ENCODE assay signal across 11 cellular contexts in the genomic region with DNA sequence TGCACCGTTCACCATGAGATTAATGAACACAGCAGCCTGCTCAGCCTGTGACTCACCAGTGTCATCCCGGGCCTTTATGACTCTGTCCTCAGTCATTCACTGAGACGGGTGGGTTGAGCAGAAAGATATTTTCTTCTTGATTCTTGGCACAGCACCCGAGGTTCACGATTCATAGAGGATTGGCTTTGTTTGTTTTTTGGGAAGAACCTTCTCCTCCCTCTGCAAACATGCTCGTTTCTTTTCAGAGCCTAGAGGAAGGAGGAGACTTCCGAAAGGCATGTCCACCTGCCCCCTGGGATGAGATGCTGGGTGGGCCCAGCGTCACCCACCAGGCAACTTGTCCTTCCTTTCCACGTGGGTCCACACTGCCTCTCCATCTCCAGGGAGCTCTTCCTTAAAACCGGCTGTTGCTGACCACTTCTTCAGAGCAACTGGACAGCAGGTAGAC.
A peak's percentile ranks its signal among the peaks of the same experiment; 100 is the strongest.
DNase-seq lines count a peak whose midpoint lies in the region; ATAC-seq and TF ChIP-seq lines count a peak whose summit lies in the region.
"Had no signal": no experiment of that assay in that cellular context is flagged by ENCODE, and none has a peak within 500 bp of the region (broad histone marks: within the 10 kb centered on the region; RNA-seq: fewer than 3 reads in every experiment).

No MANE protein-coding gene starts in this region.

- DNase-seq in COLO829 (ENCODE audit: low spot score), result peak; percentile 83
- peak; percentile 96 for DNase-seq in RWPE1 (ENCODE audit: low spot score)
- DNase-seq in fibroblast of mammary gland (ENCODE audit: low read depth), result peak; percentile 93
- DNase-seq in ovary, result peak in 1 of 5 donors; percentile 48
- no peak for DNase-seq in activated effector memory CD4-positive, alpha-beta T cell treated with anti-CD3 and anti-CD28 coated beads, Interleukin-2, amount 50 U/mL, for 16 hours
- DNase-seq: effector memory CD8-positive, alpha-beta T cell; GDM1; NCI-H2029 treated with DMSO at 0.1 percent for 48 hours had no signal

- H3K27me3 ChIP-seq in ovary, result no peaks in the 10 kb centered on the region

- intact Hi-C loops in ovary (cut with DNase I), result no loop called here

- POLR2A ChIA-PET in RWPE1 (lab: Yijun Ruan, JAX; ENCODE audit: low non-redundant PET), result no interaction called here

- no peak for TF ChIP-seq POLR2A in ovary (IDR thresholded peaks at IDR 0.05)

- peaks cover 42% of the 10 kb centered on the region for H3K4me1 ChIP-seq in ovary (ENCODE audit: insufficient read depth)

- no peak for ATAC-seq in HG03108 (IDR thresholded peaks at IDR 0.05; ENCODE audit: unreplicated experiment)
- ATAC-seq in GM21526 (IDR thresholded peaks at IDR 0.05; ENCODE audit: low FRiP score, unreplicated experiment), result no peak
- no peak for ATAC-seq in HG03196 (IDR thresholded peaks at IDR 0.05; ENCODE audit: unreplicated experiment)
- ATAC-seq: effector memory CD8-positive, alpha-beta T cell had no signal

- peak overlapping the region; percentile 95 for H3K27ac ChIP-seq in RWPE1
- peak overlapping the region; percentile 36 to 39 for H3K27ac ChIP-seq in ovary

- 10 to 16% (median 13%) methylated on average over 10 of the region's 10 CpGs for WGBS in ovary, 3 donors

- H3K4me3 ChIP-seq in fibroblast of mammary gland (ENCODE audit: control insufficient read depth, low read depth, low read length), result peak overlapping the region; percentile 10
- no peak overlapping the region for H3K4me3 ChIP-seq in ovary

- TF ChIP-seq CTCF in RWPE1 (conservative IDR thresholded peaks at IDR 0.05; ENCODE audit: low read depth), result no peak
- TF ChIP-seq CTCF in fibroblast of mammary gland (conservative IDR thresholded peaks at IDR 0.05; ENCODE audit: control insufficient read depth, insufficient read depth, low read depth, low read length), result no peak
- no peak for TF ChIP-seq CTCF in ovary (IDR thresholded peaks at IDR 0.05)

- TF ChIP-seq EP300 in ovary (IDR thresholded peaks at IDR 0.05), result no peak

- H3K36me3 ChIP-seq in ovary, result no peaks in the 10 kb centered on the region

- CTCF ChIA-PET in RWPE1 (lab: Yijun Ruan, JAX), result no interaction called here

- H3K9me3 ChIP-seq in ovary, result no peaks in the 10 kb centered on the region
